In the genomic region with DNA sequence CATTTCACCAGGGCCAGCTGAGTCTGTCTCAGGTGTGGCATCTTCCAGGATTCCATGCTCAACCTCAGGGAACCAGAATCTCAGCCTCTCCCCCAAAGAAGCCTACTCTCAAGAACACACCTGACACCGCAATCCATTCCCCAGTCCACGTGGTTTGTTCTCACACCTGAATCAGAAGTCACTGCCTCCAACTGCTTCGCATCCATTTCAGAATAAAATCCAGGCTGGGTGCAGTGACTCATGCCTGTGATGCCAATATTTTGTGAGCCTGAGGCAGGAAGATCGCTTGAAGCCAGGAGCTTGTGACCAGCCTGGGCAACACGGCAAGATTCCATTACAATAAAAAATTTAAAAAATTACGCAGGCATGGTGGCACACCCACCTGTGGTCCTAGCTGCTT, we compare ENCODE assay signal across 30 cellular contexts.
A peak's percentile ranks its signal among the peaks of the same experiment; 100 is the strongest.
DNase-seq lines count a peak whose midpoint lies in the region; ATAC-seq and TF ChIP-seq lines count a peak whose summit lies in the region.
"Had no signal": no experiment of that assay in that cellular context is flagged by ENCODE, and none has a peak within 500 bp of the region (broad histone marks: within the 10 kb centered on the region; RNA-seq: fewer than 3 reads in every experiment).

No MANE protein-coding gene starts in this region.

- peak overlapping the region; percentile 32 for H3K27ac Mint-ChIP-seq in activated CD8-positive, alpha-beta T cell treated with anti-CD3 and anti-CD28 coated beads for 36 hours
- no peak overlapping the region for H3K27ac Mint-ChIP-seq in activated CD8-positive, alpha-beta T cell treated with anti-CD3 and anti-CD28 coated beads, Interleukin-2, amount 10 ng/mL, durations not matched to agents 7 days and 5 days
- H3K27ac Mint-ChIP-seq in activated naive CD8-positive, alpha-beta T cell treated with anti-CD3 and anti-CD28 coated beads for 36 hours = peak overlapping the region; percentile 16

- DNase-seq in activated CD8-positive, alpha-beta T cell treated with anti-CD3 and anti-CD28 coated beads for 36 hours = no peak
- no peak for DNase-seq in activated CD8-positive, alpha-beta T cell treated with anti-CD3 and anti-CD28 coated beads, Interleukin-2, amount 10 ng/mL, durations not matched to agents 7 days and 5 days
- no peak for DNase-seq in activated naive CD8-positive, alpha-beta T cell treated with anti-CD3 and anti-CD28 coated beads for 36 hours
- DNase-seq in kidney tubule cell (ENCODE audit: low spot score) = peak; percentile 25
- no peak for DNase-seq in GM19240 (ENCODE audit: insufficient read length, low spot score)
- no peak for DNase-seq in NCI-H748 (lab: John Stamatoyannopoulos, UW; ENCODE audit: unreplicated experiment)
- DNase-seq in NCI-H187 (lab: John Stamatoyannopoulos, UW) = no peak
- DNase-seq: 8988T; activated CD4-positive, alpha-beta T cell treated with anti-CD3 and anti-CD28 coated beads, Interleukin-2, amount 50 U/mL, for 1 hour; activated naive CD8-positive, alpha-beta T cell treated with anti-CD3 and anti-CD28 coated beads, Interleukin-2, amount 10 ng/mL, durations not matched to agents 7 days and 5 days; COR-L47; DMS79 treated with DMSO at 0.1 percent for 48 hours; effector memory CD8-positive, alpha-beta T cell; esophagus squamous epithelium; gastrocnemius medialis; hypothalamus; left ventricle myocardium superior; mucosa of descending colon; NCI-H1092 treated with DMSO at 0.1 percent for 48 hours; NCI-H1930; NCI-H69; posterior cingulate gyrus; stimulated activated CD4-positive, alpha-beta T cell treated with anti-CD3 and anti-CD28 coated beads, Interleukin-4, amount 100 ng/mL, for 4 hours; stimulated activated naive CD8-positive, alpha-beta T cell treated with anti-CD3 and anti-CD28 coated beads, Interleukin-15, Interleukin-2, amounts not matched to agents 100 U/mL and 50 U/mL, for 24 hours; T-helper 9 cell; tibial artery; WERI-Rb-1 had no signal

- 97% methylated on average over 6 of the region's 6 CpGs for WGBS in thymus

- H3K27ac ChIP-seq in thymus (ENCODE audit: low read depth) = peak overlapping the region; percentile 22
- H3K27ac ChIP-seq: gastrocnemius medialis, tibial artery, WERI-Rb-1 had no signal

- H3K4me1 Mint-ChIP-seq in activated CD8-positive, alpha-beta T cell treated with anti-CD3 and anti-CD28 coated beads for 36 hours (ENCODE audit: low read depth) = peaks cover 72% of the 10 kb centered on the region
- H3K4me1 Mint-ChIP-seq in activated CD8-positive, alpha-beta T cell treated with anti-CD3 and anti-CD28 coated beads, Interleukin-2, amount 10 ng/mL, durations not matched to agents 7 days and 5 days (ENCODE audit: low read depth) = peaks cover 28% of the 10 kb centered on the region
- peaks cover 79% of the 10 kb centered on the region for H3K4me1 Mint-ChIP-seq in activated naive CD8-positive, alpha-beta T cell treated with anti-CD3 and anti-CD28 coated beads for 36 hours

- TF ChIP-seq CTCF in activated CD8-positive, alpha-beta T cell treated with anti-CD3 and anti-CD28 coated beads for 36 hours (IDR thresholded peaks at IDR 0.05) = no peak

- no peaks in the 10 kb centered on the region for H3K9me3 ChIP-seq in thymus (ENCODE audit: control insufficient read depth)
- H3K9me3 ChIP-seq: esophagus squamous epithelium, gastrocnemius medialis, mucosa of descending colon, tibial artery had no signal

- no peaks in the 10 kb centered on the region for H3K27me3 ChIP-seq in thymus (ENCODE audit: control insufficient read depth, insufficient read depth)
- H3K27me3 ChIP-seq: esophagus squamous epithelium, gastrocnemius medialis, tibial artery had no signal

- no peak overlapping the region for H3K4me3 ChIP-seq in thymus (ENCODE audit: low read length)
- H3K4me3 ChIP-seq: esophagus squamous epithelium, gastrocnemius medialis, mucosa of descending colon, tibial artery had no signal

- no peaks in the 10 kb centered on the region for H3K9me3 Mint-ChIP-seq in activated CD8-positive, alpha-beta T cell treated with anti-CD3 and anti-CD28 coated beads for 36 hours
- no peaks in the 10 kb centered on the region for H3K9me3 Mint-ChIP-seq in activated CD8-positive, alpha-beta T cell treated with anti-CD3 and anti-CD28 coated beads, Interleukin-2, amount 10 ng/mL, durations not matched to agents 7 days and 5 days (ENCODE audit: insufficient read depth)
- no peaks in the 10 kb centered on the region for H3K9me3 Mint-ChIP-seq in activated naive CD8-positive, alpha-beta T cell treated with anti-CD3 and anti-CD28 coated beads for 36 hours
- H3K9me3 Mint-ChIP-seq: activated naive CD8-positive, alpha-beta T cell treated with anti-CD3 and anti-CD28 coated beads, Interleukin-2, amount 10 ng/mL, durations not matched to agents 7 days and 5 days; effector memory CD8-positive, alpha-beta T cell; neural crest cell had no signal

- no peaks in the 10 kb centered on the region for H3K27me3 Mint-ChIP-seq in activated CD8-positive, alpha-beta T cell treated with anti-CD3 and anti-CD28 coated beads for 36 hours
- H3K27me3 Mint-ChIP-seq in activated CD8-positive, alpha-beta T cell treated with anti-CD3 and anti-CD28 coated beads, Interleukin-2, amount 10 ng/mL, durations not matched to agents 7 days and 5 days (ENCODE audit: low read depth) = no peaks in the 10 kb centered on the region
- H3K27me3 Mint-ChIP-seq in activated naive CD8-positive, alpha-beta T cell treated with anti-CD3 and anti-CD28 coated beads for 36 hours = no peaks in the 10 kb centered on the region
- H3K27me3 Mint-ChIP-seq: activated naive CD8-positive, alpha-beta T cell treated with anti-CD3 and anti-CD28 coated beads, Interleukin-2, amount 10 ng/mL, durations not matched to agents 7 days and 5 days; effector memory CD8-positive, alpha-beta T cell had no signal

- no peaks in the 10 kb centered on the region for H3K36me3 ChIP-seq in thymus (ENCODE audit: control insufficient read depth, insufficient read depth)
- H3K36me3 ChIP-seq: esophagus squamous epithelium, gastrocnemius medialis, tibial artery, WERI-Rb-1 had no signal

- no peak for ATAC-seq in activated CD8-positive, alpha-beta T cell treated with anti-CD3 and anti-CD28 coated beads for 36 hours
- ATAC-seq in activated CD8-positive, alpha-beta T cell treated with anti-CD3 and anti-CD28 coated beads, Interleukin-2, amount 10 ng/mL, durations not matched to agents 7 days and 5 days = no peak
- ATAC-seq: effector memory CD8-positive, alpha-beta T cell; gastrocnemius medialis; HCT116; left ventricle myocardium superior; mucosa of descending colon; stimulated activated naive CD8-positive, alpha-beta T cell treated with anti-CD3 and anti-CD28 coated beads, Interleukin-15, Interleukin-2, amounts not matched to agents 100 U/mL and 50 U/mL, for 24 hours had no signal

- POLR2A ChIA-PET in activated CD8-positive, alpha-beta T cell treated with anti-CD3 and anti-CD28 coated beads for 36 hours (lab: Charles Lee) = interaction anchor here (2.4 to 4.7 kb wide), 2 partner anchors 10 to 63 kb away, joined by 8 to 21 read pairs; no protein-coding TSS in a partner anchor
- POLR2A ChIA-PET in activated CD8-positive, alpha-beta T cell treated with anti-CD3 and anti-CD28 coated beads, Interleukin-2, amount 10 ng/mL, durations not matched to agents 7 days and 5 days (lab: Charles Lee) = interaction anchor here (0.6 kb wide), 1 partner anchor 58 kb away, joined by 3 read pairs; no protein-coding TSS in a partner anchor

- H3K36me3 Mint-ChIP-seq in activated CD8-positive, alpha-beta T cell treated with anti-CD3 and anti-CD28 coated beads for 36 hours (ENCODE audit: low read depth) = peaks cover 21% of the 10 kb centered on the region
- H3K36me3 Mint-ChIP-seq in activated CD8-positive, alpha-beta T cell treated with anti-CD3 and anti-CD28 coated beads, Interleukin-2, amount 10 ng/mL, durations not matched to agents 7 days and 5 days (ENCODE audit: low read depth) = peaks cover 2% of the 10 kb centered on the region
- peaks cover 29% of the 10 kb centered on the region for H3K36me3 Mint-ChIP-seq in activated naive CD8-positive, alpha-beta T cell treated with anti-CD3 and anti-CD28 coated beads for 36 hours

- intact Hi-C loops in activated CD8-positive, alpha-beta T cell treated with anti-CD3 and anti-CD28 coated beads for 36 hours (cut with micrococcal nuclease) = no loop called here

- CTCF ChIA-PET in activated CD8-positive, alpha-beta T cell treated with anti-CD3 and anti-CD28 coated beads for 36 hours (lab: Charles Lee) = interaction anchor here (1.1 kb wide), 1 partner anchor 11 kb away, joined by 3 read pairs; no protein-coding TSS in a partner anchor
- CTCF ChIA-PET in activated CD8-positive, alpha-beta T cell treated with anti-CD3 and anti-CD28 coated beads, Interleukin-2, amount 10 ng/mL, durations not matched to agents 7 days and 5 days (lab: Charles Lee) = interaction anchor here (1.2 to 1.9 kb wide), 2 partner anchors 12 to 20 kb away, joined by 3 to 5 read pairs; no protein-coding TSS in a partner anchor

- H3K4me3 Mint-ChIP-seq in activated CD8-positive, alpha-beta T cell treated with anti-CD3 and anti-CD28 coated beads for 36 hours = no peak overlapping the region
- H3K4me3 Mint-ChIP-seq in activated CD8-positive, alpha-beta T cell treated with anti-CD3 and anti-CD28 coated beads, Interleukin-2, amount 10 ng/mL, durations not matched to agents 7 days and 5 days = no peak overlapping the region
- H3K4me3 Mint-ChIP-seq in activated naive CD8-positive, alpha-beta T cell treated with anti-CD3 and anti-CD28 coated beads for 36 hours = no peak overlapping the region
- H3K4me3 Mint-ChIP-seq: activated naive CD8-positive, alpha-beta T cell treated with anti-CD3 and anti-CD28 coated beads, Interleukin-2, amount 10 ng/mL, durations not matched to agents 7 days and 5 days; effector memory CD8-positive, alpha-beta T cell; neural crest cell had no signal

- peaks cover 35% of the 10 kb centered on the region for H3K4me1 ChIP-seq in thymus (ENCODE audit: control insufficient read depth, insufficient read depth, low read length)
